Comparison of ENCODE assay signal across 24 cellular contexts in the genomic region with DNA sequence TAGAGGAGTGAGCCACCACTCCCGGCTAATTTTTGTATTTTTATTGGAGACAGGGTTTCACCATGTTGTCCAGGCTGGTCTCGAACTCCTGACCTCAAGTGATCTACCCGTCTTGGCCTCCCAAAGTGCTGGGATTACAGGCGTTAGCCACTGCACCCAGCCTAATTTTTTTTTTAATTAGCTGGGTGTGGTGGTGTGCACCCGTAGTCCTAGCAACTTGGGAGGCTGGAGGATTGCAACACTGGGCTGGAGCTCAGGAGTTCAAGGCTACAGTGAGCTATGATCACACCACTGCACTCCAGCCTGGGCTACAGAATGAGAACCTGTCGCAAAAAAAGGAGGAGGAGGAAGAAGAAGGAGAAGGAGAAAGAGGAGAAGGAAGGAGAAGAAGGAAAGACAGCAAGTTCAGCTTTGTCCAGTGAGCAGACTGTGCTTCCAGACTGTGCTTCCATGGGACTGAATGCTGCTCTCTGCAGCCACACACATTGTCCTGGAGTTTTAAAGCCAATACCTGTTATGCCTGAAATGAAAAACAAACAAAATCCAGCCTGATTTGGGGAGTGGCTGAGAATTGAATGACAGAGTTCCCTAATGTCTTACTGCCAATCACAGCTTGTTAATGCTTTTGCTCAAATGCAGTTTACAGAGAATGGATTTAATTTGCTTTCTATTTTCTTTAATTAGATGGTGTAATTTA. TPM values are rescaled to one million over a fixed set of nuclear protein-coding genes. Genes with fewer than 3 reads are reported as not detected.
DNase-seq lines count a peak whose midpoint lies in the region; ATAC-seq and TF ChIP-seq lines count a peak whose summit lies in the region.
"Had no signal": no experiment of that assay in that cellular context is flagged by ENCODE, and none has a peak within 500 bp of the region (broad histone marks: within the 10 kb centered on the region; RNA-seq: fewer than 3 reads in every experiment).

No MANE protein-coding gene starts in this region.

- H3K9me3 Mint-ChIP-seq in activated T-cell treated with anti-CD3 and anti-CD28 coated beads, Interleukin-2, amount 50 U/mL, for 4 hours, result no peaks in the 10 kb centered on the region
- no peaks in the 10 kb centered on the region for H3K9me3 Mint-ChIP-seq in activated T-cell treated with anti-CD3 and anti-CD28 coated beads, Interleukin-2, amount 50 U/mL, for 24 hours
- peaks cover 2% of the 10 kb centered on the region for H3K9me3 Mint-ChIP-seq in stimulated activated memory B cell treated with anti-CD40 and anti-IgM and Interleukin-4, amounts not matched to agents 10 μg/mL and 1 μg/mL and 100 μg/mL, for 72 hours
- no peaks in the 10 kb centered on the region for H3K9me3 Mint-ChIP-seq in activated CD8-positive, alpha-beta T cell treated with anti-CD3 and anti-CD28 coated beads, Interleukin-2, amount 10 ng/mL, durations not matched to agents 7 days and 5 days (ENCODE audit: insufficient read depth)
- H3K9me3 Mint-ChIP-seq: effector memory CD8-positive, alpha-beta T cell; natural killer cell treated with Interleukin-12 subunit alpha and Interleukin-12 subunit beta and Interleukin-15 and Interleukin-18, amount 100 ng/mL, for 72 hours had no signal

- H3K27ac Mint-ChIP-seq in activated T-cell treated with anti-CD3 and anti-CD28 coated beads, Interleukin-2, amount 50 U/mL, for 24 hours, result no peak overlapping the region
- peak overlapping the region; percentile 98 for H3K27ac Mint-ChIP-seq in stimulated activated memory B cell treated with anti-CD40 and anti-IgM and Interleukin-4, amounts not matched to agents 10 μg/mL and 1 μg/mL and 100 μg/mL, for 72 hours
- H3K27ac Mint-ChIP-seq in activated CD8-positive, alpha-beta T cell treated with anti-CD3 and anti-CD28 coated beads, Interleukin-2, amount 10 ng/mL, durations not matched to agents 7 days and 5 days, result no peak overlapping the region

- H3K27me3 Mint-ChIP-seq in activated T-cell treated with anti-CD3 and anti-CD28 coated beads, Interleukin-2, amount 50 U/mL, for 4 hours (ENCODE audit: low read depth), result no peaks in the 10 kb centered on the region
- H3K27me3 Mint-ChIP-seq in activated T-cell treated with anti-CD3 and anti-CD28 coated beads, Interleukin-2, amount 50 U/mL, for 24 hours, result no peaks in the 10 kb centered on the region
- no peaks in the 10 kb centered on the region for H3K27me3 Mint-ChIP-seq in stimulated activated memory B cell treated with anti-CD40 and anti-IgM and Interleukin-4, amounts not matched to agents 10 μg/mL and 1 μg/mL and 100 μg/mL, for 72 hours
- H3K27me3 Mint-ChIP-seq in activated CD8-positive, alpha-beta T cell treated with anti-CD3 and anti-CD28 coated beads, Interleukin-2, amount 10 ng/mL, durations not matched to agents 7 days and 5 days (ENCODE audit: low read depth), result peaks cover 6% of the 10 kb centered on the region

- H3K4me3 Mint-ChIP-seq in activated T-cell treated with anti-CD3 and anti-CD28 coated beads, Interleukin-2, amount 50 U/mL, for 4 hours, result peak overlapping the region; percentile 33
- no peak overlapping the region for H3K4me3 Mint-ChIP-seq in activated T-cell treated with anti-CD3 and anti-CD28 coated beads, Interleukin-2, amount 50 U/mL, for 24 hours
- H3K4me3 Mint-ChIP-seq in stimulated activated memory B cell treated with anti-CD40 and anti-IgM and Interleukin-4, amounts not matched to agents 10 μg/mL and 1 μg/mL and 100 μg/mL, for 72 hours, result peak overlapping the region; percentile 92
- H3K4me3 Mint-ChIP-seq in activated CD8-positive, alpha-beta T cell treated with anti-CD3 and anti-CD28 coated beads, Interleukin-2, amount 10 ng/mL, durations not matched to agents 7 days and 5 days, result no peak overlapping the region
- H3K4me3 Mint-ChIP-seq: effector memory CD8-positive, alpha-beta T cell; natural killer cell treated with Interleukin-12 subunit alpha and Interleukin-12 subunit beta and Interleukin-15 and Interleukin-18, amount 100 ng/mL, for 72 hours had no signal

- CTCF ChIA-PET in activated CD8-positive, alpha-beta T cell treated with anti-CD3 and anti-CD28 coated beads, Interleukin-2, amount 10 ng/mL, durations not matched to agents 7 days and 5 days (lab: Charles Lee), result interaction anchor here (0.9 kb wide), 1 partner anchor 17 kb away, joined by 3 read pairs; no protein-coding TSS in a partner anchor

- H3K36me3 Mint-ChIP-seq in activated T-cell treated with anti-CD3 and anti-CD28 coated beads, Interleukin-2, amount 50 U/mL, for 4 hours (ENCODE audit: insufficient read depth), result no peaks in the 10 kb centered on the region
- H3K36me3 Mint-ChIP-seq in activated T-cell treated with anti-CD3 and anti-CD28 coated beads, Interleukin-2, amount 50 U/mL, for 24 hours (ENCODE audit: low read depth), result no peaks in the 10 kb centered on the region
- peaks cover 13% of the 10 kb centered on the region for H3K36me3 Mint-ChIP-seq in stimulated activated memory B cell treated with anti-CD40 and anti-IgM and Interleukin-4, amounts not matched to agents 10 μg/mL and 1 μg/mL and 100 μg/mL, for 72 hours
- no peaks in the 10 kb centered on the region for H3K36me3 Mint-ChIP-seq in activated CD8-positive, alpha-beta T cell treated with anti-CD3 and anti-CD28 coated beads, Interleukin-2, amount 10 ng/mL, durations not matched to agents 7 days and 5 days (ENCODE audit: low read depth)
- H3K36me3 Mint-ChIP-seq: natural killer cell treated with Interleukin-12 subunit alpha and Interleukin-12 subunit beta and Interleukin-15 and Interleukin-18, amount 100 ng/mL, for 72 hours had no signal

- ATAC-seq in activated T-cell treated with anti-CD3 and anti-CD28 coated beads, Interleukin-2, amount 50 U/mL, for 4 hours, result no peak
- ATAC-seq in stimulated activated memory B cell treated with anti-CD40 and anti-IgM and Interleukin-4, amounts not matched to agents 10 μg/mL and 1 μg/mL and 100 μg/mL, for 72 hours, result no peak
- no peak for ATAC-seq in activated CD8-positive, alpha-beta T cell treated with anti-CD3 and anti-CD28 coated beads, Interleukin-2, amount 10 ng/mL, durations not matched to agents 7 days and 5 days
- ATAC-seq in HG03521 (IDR thresholded peaks at IDR 0.05; ENCODE audit: unreplicated experiment), result no peak
- ATAC-seq in GM21717 (IDR thresholded peaks at IDR 0.05; ENCODE audit: unreplicated experiment), result no peak
- ATAC-seq: effector memory CD8-positive, alpha-beta T cell; HCT116; natural killer cell treated with Interleukin-12 subunit alpha and Interleukin-12 subunit beta and Interleukin-15 and Interleukin-18, amount 100 ng/mL, for 72 hours had no signal

- POLR2A ChIA-PET in activated CD8-positive, alpha-beta T cell treated with anti-CD3 and anti-CD28 coated beads, Interleukin-2, amount 10 ng/mL, durations not matched to agents 7 days and 5 days (lab: Charles Lee), result interaction anchor here (1.6 kb wide), 1 partner anchor 16 kb away, joined by 4 read pairs; no protein-coding TSS in a partner anchor

- peaks cover 18% of the 10 kb centered on the region for H3K4me1 Mint-ChIP-seq in activated T-cell treated with anti-CD3 and anti-CD28 coated beads, Interleukin-2, amount 50 U/mL, for 4 hours (ENCODE audit: low read depth)
- peaks cover 15% of the 10 kb centered on the region for H3K4me1 Mint-ChIP-seq in activated T-cell treated with anti-CD3 and anti-CD28 coated beads, Interleukin-2, amount 50 U/mL, for 24 hours (ENCODE audit: low read depth)
- peaks cover 87% of the 10 kb centered on the region for H3K4me1 Mint-ChIP-seq in stimulated activated memory B cell treated with anti-CD40 and anti-IgM and Interleukin-4, amounts not matched to agents 10 μg/mL and 1 μg/mL and 100 μg/mL, for 72 hours
- H3K4me1 Mint-ChIP-seq in activated CD8-positive, alpha-beta T cell treated with anti-CD3 and anti-CD28 coated beads, Interleukin-2, amount 10 ng/mL, durations not matched to agents 7 days and 5 days (ENCODE audit: low read depth), result peaks cover 15% of the 10 kb centered on the region

- TF ChIP-seq CTCF in LNCaP clone FGC (IDR thresholded peaks at IDR 0.05; ENCODE audit: control insufficient read depth, extremely low read depth, insufficient read depth) (no peak), VCaP (conservative IDR thresholded peaks at IDR 0.05) (no peak)

- H3K27ac ChIP-seq in VCaP, result peak overlapping the region; percentile 36
- H3K27ac ChIP-seq: brain microvascular endothelial cell, parathyroid adenoma, thyroid gland had no signal

- H3K4me3 ChIP-seq in LNCaP clone FGC (ENCODE audit: low read depth, low read length), result no peak overlapping the region
- H3K4me3 ChIP-seq: MG63, thyroid gland had no signal

- DNase-seq in activated T-cell treated with anti-CD3 and anti-CD28 coated beads, Interleukin-2, amount 50 U/mL, for 4 hours, result no peak
- DNase-seq in activated T-cell treated with anti-CD3 and anti-CD28 coated beads, Interleukin-2, amount 50 U/mL, for 24 hours, result no peak
- peak; percentile 21 for DNase-seq in LNCaP clone FGC (ENCODE audit: low read depth)
- DNase-seq in activated CD8-positive, alpha-beta T cell treated with anti-CD3 and anti-CD28 coated beads, Interleukin-2, amount 10 ng/mL, durations not matched to agents 7 days and 5 days, result no peak
- DNase-seq: activated CD4-positive, alpha-beta T cell treated with anti-CD3 and anti-CD28 coated beads for 4 hours; activated CD8-positive, alpha-beta memory T cell treated with anti-CD3 and anti-CD28 coated beads, Interleukin-2, amount 50 U/mL, for 48 hours; activated gamma-delta T cell; brain microvascular endothelial cell; DMS 273 treated with DMSO at 0.1 percent for 48 hours; effector memory CD8-positive, alpha-beta T cell; MG63; NCI-H1694 treated with DMSO at 0.1 percent for 48 hours; NK-92 treated with Interleukin-12 subunit alpha and Interleukin-12 subunit beta, amount 100 ng/mL, for 24 hours; stimulated activated CD4-positive, alpha-beta T cell treated with anti-CD3 and anti-CD28 coated beads, Interleukin-1b, Interleukin-23, amount 100 ng/mL, for 48 hours; stimulated activated naive CD4-positive, alpha-beta T cell treated with Interleukin-2 at 50 U/mL for 16 hours; thyroid gland had no signal

RNA-seq across cellular contexts. Expression of a gene that starts 2.8 kb away (rescaled TPM):
- under 1 TPM in 1 of 3 donors, not detected in 2; 0.30 TPM for total RNA-seq in activated T-cell treated with anti-CD3 and anti-CD28 coated beads, Interleukin-2, amount 50 U/mL, for 4 hours
- total RNA-seq in activated CD8-positive, alpha-beta T cell treated with anti-CD3 and anti-CD28 coated beads, Interleukin-2, amount 10 ng/mL, durations not matched to agents 7 days and 5 days, result not detected
- total RNA-seq: mesenteric fat pad, thyroid gland had no signal

Comparison
In these comparisons a context has a peak if more than half of its experiments do, and no peak if none do; other contexts are left out.
1. H3K4me3 Mint-ChIP-seq: peak in activated T-cell treated with anti-CD3 and anti-CD28 coated beads, Interleukin-2, amount 50 U/mL, for 4 hours (single experiment) and stimulated activated memory B cell treated with anti-CD40 and anti-IgM and Interleukin-4, amounts not matched to agents 10 μg/mL and 1 μg/mL and 100 μg/mL, for 72 hours (single experiment); none in activated T-cell treated with anti-CD3 and anti-CD28 coated beads, Interleukin-2, amount 50 U/mL, for 24 hours (single experiment) and activated CD8-positive, alpha-beta T cell treated with anti-CD3 and anti-CD28 coated beads, Interleukin-2, amount 10 ng/mL, durations not matched to agents 7 days and 5 days (single experiment).